Comparison of ENCODE assay signal across 11 cellular contexts in genomic region chr9:91211919-91212318, GRCh38.
DNase-seq lines count a peak whose midpoint lies in the region; ATAC-seq lines count a peak whose summit lies in the region.
"Had no signal": no experiment of that assay in that cellular context is flagged by ENCODE, and none has a peak within 500 bp of the region (broad histone marks: within the 10 kb centered on the region; RNA-seq: fewer than 3 reads in every experiment).

No MANE protein-coding gene starts in this region.

- H3K27me3 Mint-ChIP-seq in activated CD4-positive, alpha-beta T cell treated with anti-CD3 and anti-CD28 coated beads, Interleukin-2, amount 10 ng/mL, durations not matched to agents 24 days and 14 days = no peaks in the 10 kb centered on the region
- no peaks in the 10 kb centered on the region for H3K27me3 Mint-ChIP-seq in activated T-cell treated with anti-CD3 and anti-CD28 coated beads, Interleukin-2, amount 50 U/mL, for 72 hours (ENCODE audit: low read depth)
- no peaks in the 10 kb centered on the region for H3K27me3 Mint-ChIP-seq in stimulated activated naive B cell treated with anti-CD40 and anti-IgM and Interleukin-4, amounts not matched to agents 10 μg/mL and 1 μg/mL and 100 μg/mL, for 72 hours

- peaks cover 43% of the 10 kb centered on the region for H3K36me3 Mint-ChIP-seq in activated CD4-positive, alpha-beta T cell treated with anti-CD3 and anti-CD28 coated beads, Interleukin-2, amount 10 ng/mL, durations not matched to agents 24 days and 14 days (ENCODE audit: low read depth)
- peaks cover 10 to 13% of the 10 kb centered on the region in 2 donors for H3K36me3 Mint-ChIP-seq in activated T-cell treated with anti-CD3 and anti-CD28 coated beads, Interleukin-2, amount 50 U/mL, for 72 hours (ENCODE audit: insufficient read depth in 2 of 2)
- H3K36me3 Mint-ChIP-seq in stimulated activated naive B cell treated with anti-CD40 and anti-IgM and Interleukin-4, amounts not matched to agents 10 μg/mL and 1 μg/mL and 100 μg/mL, for 72 hours = peaks cover 41 to 43% of the 10 kb centered on the region in 2 donors

- peak overlapping the region; percentile 96 for H3K27ac Mint-ChIP-seq in activated CD4-positive, alpha-beta T cell treated with anti-CD3 and anti-CD28 coated beads, Interleukin-2, amount 10 ng/mL, durations not matched to agents 24 days and 14 days
- peak overlapping the region; percentile 71 for H3K27ac Mint-ChIP-seq in activated T-cell treated with anti-CD3 and anti-CD28 coated beads, Interleukin-2, amount 50 U/mL, for 72 hours
- H3K27ac Mint-ChIP-seq in stimulated activated naive B cell treated with anti-CD40 and anti-IgM and Interleukin-4, amounts not matched to agents 10 μg/mL and 1 μg/mL and 100 μg/mL, for 72 hours = peak overlapping the region; percentile 89

- H3K4me3 Mint-ChIP-seq in activated CD4-positive, alpha-beta T cell treated with anti-CD3 and anti-CD28 coated beads, Interleukin-2, amount 10 ng/mL, durations not matched to agents 24 days and 14 days = peak overlapping the region; percentile 77
- H3K4me3 Mint-ChIP-seq in activated T-cell treated with anti-CD3 and anti-CD28 coated beads, Interleukin-2, amount 50 U/mL, for 72 hours = peak overlapping the region in 1 of 2 donors; percentile 70
- peak overlapping the region; percentile 36 to 63 for H3K4me3 Mint-ChIP-seq in stimulated activated naive B cell treated with anti-CD40 and anti-IgM and Interleukin-4, amounts not matched to agents 10 μg/mL and 1 μg/mL and 100 μg/mL, for 72 hours

- peaks cover 4% of the 10 kb centered on the region for H3K9me3 Mint-ChIP-seq in activated CD4-positive, alpha-beta T cell treated with anti-CD3 and anti-CD28 coated beads, Interleukin-2, amount 10 ng/mL, durations not matched to agents 24 days and 14 days
- H3K9me3 Mint-ChIP-seq in activated T-cell treated with anti-CD3 and anti-CD28 coated beads, Interleukin-2, amount 50 U/mL, for 72 hours = peaks cover 0 to 4% of the 10 kb centered on the region in 2 donors
- peaks cover 0 to 2% of the 10 kb centered on the region in 2 donors for H3K9me3 Mint-ChIP-seq in stimulated activated naive B cell treated with anti-CD40 and anti-IgM and Interleukin-4, amounts not matched to agents 10 μg/mL and 1 μg/mL and 100 μg/mL, for 72 hours

- H3K4me1 Mint-ChIP-seq in activated CD4-positive, alpha-beta T cell treated with anti-CD3 and anti-CD28 coated beads, Interleukin-2, amount 10 ng/mL, durations not matched to agents 24 days and 14 days = peaks cover 44% of the 10 kb centered on the region
- H3K4me1 Mint-ChIP-seq in activated T-cell treated with anti-CD3 and anti-CD28 coated beads, Interleukin-2, amount 50 U/mL, for 72 hours (ENCODE audit: low read depth) = peaks cover 66% of the 10 kb centered on the region
- peaks cover 37 to 68% of the 10 kb centered on the region in 2 donors for H3K4me1 Mint-ChIP-seq in stimulated activated naive B cell treated with anti-CD40 and anti-IgM and Interleukin-4, amounts not matched to agents 10 μg/mL and 1 μg/mL and 100 μg/mL, for 72 hours

- ATAC-seq in activated T-cell treated with anti-CD3 and anti-CD28 coated beads, Interleukin-2, amount 50 U/mL, for 72 hours (replicated peaks in 1 of 2) = peak in 1 of 2 donors; percentile 25
- ATAC-seq in stimulated activated naive B cell treated with anti-CD40 and anti-IgM and Interleukin-4, amounts not matched to agents 10 μg/mL and 1 μg/mL and 100 μg/mL, for 72 hours (replicated peaks) = no peak

- intact Hi-C loops in activated CD4-positive, alpha-beta T cell treated with anti-CD3 and anti-CD28 coated beads, Interleukin-2, amount 10 ng/mL, durations not matched to agents 24 days and 14 days (cut with micrococcal nuclease) = no loop called here

- DNase-seq in activated CD4-positive, alpha-beta T cell treated with anti-CD3 and anti-CD28 coated beads, Interleukin-2, amount 10 ng/mL, durations not matched to agents 24 days and 14 days = peak; percentile 75
- no peak for DNase-seq in activated CD4-positive, alpha-beta T cell treated with anti-CD3 and anti-CD28 coated beads for 1 hour
- no peak for DNase-seq in activated T-cell treated with anti-CD3 and anti-CD28 coated beads, Interleukin-2, amount 50 U/mL, for 72 hours
- DNase-seq in kidney tubule cell (ENCODE audit: low spot score) = peak; percentile 47
- DNase-seq in stimulated activated naive B cell treated with anti-CD40 and anti-IgM and Interleukin-4, amounts not matched to agents 10 μg/mL and 1 μg/mL and 100 μg/mL, for 72 hours = no peak
- no peak for DNase-seq in SK-N-DZ (ENCODE audit: low spot score)
- no peak for DNase-seq in NCI-H1105 treated with DMSO at 0.1 percent for 48 hours (lab: John Stamatoyannopoulos, UW)
- no peak for DNase-seq in A172 (ENCODE audit: low spot score)
- DNase-seq: esophagus squamous epithelium, mammary epithelial cell, NCI-H446 had no signal

Comparison
In these comparisons a context has a peak if more than half of its experiments do, and no peak if none do; other contexts are left out.
1. DNase-seq: peak in activated CD4-positive, alpha-beta T cell treated with anti-CD3 and anti-CD28 coated beads, Interleukin-2, amount 10 ng/mL, durations not matched to agents 24 days and 14 days (single experiment) and kidney tubule cell (single experiment); none in activated CD4-positive, alpha-beta T cell treated with anti-CD3 and anti-CD28 coated beads for 1 hour (single experiment), activated T-cell treated with anti-CD3 and anti-CD28 coated beads, Interleukin-2, amount 50 U/mL, for 72 hours (0 of 2), stimulated activated naive B cell treated with anti-CD40 and anti-IgM and Interleukin-4, amounts not matched to agents 10 μg/mL and 1 μg/mL and 100 μg/mL, for 72 hours (single experiment), SK-N-DZ (single experiment), NCI-H1105 treated with DMSO at 0.1 percent for 48 hours (single experiment) and A172 (single experiment).
2. Peak in every context shown above with its lines, with median percentiles within 50 percentile points of each other: H3K27ac Mint-ChIP-seq.